ENCODE assay signal across 15 cellular contexts in genomic region chr20:57451356-57451755, GRCh38.
A peak's percentile ranks its signal among the peaks of the same experiment; 100 is the strongest.
DNase-seq lines count a peak whose midpoint lies in the region; ATAC-seq and TF ChIP-seq lines count a peak whose summit lies in the region.
"Had no signal": no experiment of that assay in that cellular context is flagged by ENCODE, and none has a peak within 500 bp of the region (broad histone marks: within the 10 kb centered on the region; RNA-seq: fewer than 3 reads in every experiment).

No MANE protein-coding gene starts in this region.

- H3K27me3 ChIP-seq in Loucy (ENCODE audit: insufficient read depth, low read length, poor library complexity, severe bottlenecking) (no peaks in the 10 kb centered on the region), rectal smooth muscle tissue (ENCODE audit: control insufficient read depth, insufficient read depth, low read length) (no peaks in the 10 kb centered on the region)

- ATAC-seq in effector memory CD8-positive, alpha-beta T cell (replicated peaks): no peak
- no peak for ATAC-seq in HG03025 (IDR thresholded peaks at IDR 0.05; ENCODE audit: low FRiP score, unreplicated experiment)

- no peaks in the 10 kb centered on the region for H3K9me2 ChIP-seq in Loucy (replicated peaks; ENCODE audit: low read depth, low read length)

- peaks cover 28% of the 10 kb centered on the region for H3K4me1 Mint-ChIP-seq in T-helper 2 cell treated with Interferon-gamma antibody and Interleukin-4, amounts not matched to agents 5 μg/mL and 100 μg/mL, for 36 hours (ENCODE audit: low read depth)
- H3K4me1 Mint-ChIP-seq in effector memory CD8-positive, alpha-beta T cell (ENCODE audit: low read depth in 2 of 2): peaks cover 26 to 34% of the 10 kb centered on the region in 2 donors

- peak overlapping the region; percentile 88 for H3K4me2 ChIP-seq in Loucy (ENCODE audit: low read depth, low read length, poor library complexity, severe bottlenecking)

- H4K20me1 ChIP-seq in Loucy (ENCODE audit: insufficient read depth, low read length, poor library complexity, severe bottlenecking): no peaks in the 10 kb centered on the region

- H3K4me1 ChIP-seq in Loucy (ENCODE audit: insufficient read depth, low read length, poor library complexity, severe bottlenecking) (peaks cover 54% of the 10 kb centered on the region), rectal smooth muscle tissue (ENCODE audit: control insufficient read depth, insufficient read depth, low read length) (peaks cover 20% of the 10 kb centered on the region)

- H3K36me3 Mint-ChIP-seq in T-helper 2 cell treated with Interferon-gamma antibody and Interleukin-4, amounts not matched to agents 5 μg/mL and 100 μg/mL, for 36 hours (ENCODE audit: low read depth): no peaks in the 10 kb centered on the region
- H3K36me3 Mint-ChIP-seq in effector memory CD8-positive, alpha-beta T cell (ENCODE audit: insufficient read depth): peaks cover 5% of the 10 kb centered on the region

- H3K4me3 ChIP-seq in Loucy (ENCODE audit: low read length, poor library complexity, severe bottlenecking): peak overlapping the region; percentile 59
- no peak overlapping the region for H3K4me3 ChIP-seq in rectal smooth muscle tissue (ENCODE audit: low read length)

- H3K9ac ChIP-seq in Loucy (ENCODE audit: low read depth, low read length, poor library complexity, severe bottlenecking) (peak overlapping the region; percentile 76), rectal smooth muscle tissue (ENCODE audit: low read length) (no peak overlapping the region)

- H3K9me3 ChIP-seq in Loucy (ENCODE audit: insufficient read depth, low read depth, low read length): no peaks in the 10 kb centered on the region

- H3K27me3 Mint-ChIP-seq in T-helper 2 cell treated with Interferon-gamma antibody and Interleukin-4, amounts not matched to agents 5 μg/mL and 100 μg/mL, for 36 hours (ENCODE audit: low read depth): peaks cover 30% of the 10 kb centered on the region
- H3K27me3 Mint-ChIP-seq in effector memory CD8-positive, alpha-beta T cell: no peaks in the 10 kb centered on the region

- H3K27ac Mint-ChIP-seq in T-helper 2 cell treated with Interferon-gamma antibody and Interleukin-4, amounts not matched to agents 5 μg/mL and 100 μg/mL, for 36 hours: no peak overlapping the region
- no peak overlapping the region for H3K27ac Mint-ChIP-seq in effector memory CD8-positive, alpha-beta T cell

- no peak overlapping the region for H2AFZ ChIP-seq in Loucy (ENCODE audit: low read length)

- no peak for TF ChIP-seq CTCF in Loucy (conservative IDR thresholded peaks at IDR 0.05; ENCODE audit: low read length)

- DNase-seq in T-helper 2 cell treated with Interferon-gamma antibody and Interleukin-4, amounts not matched to agents 5 μg/mL and 100 μg/mL, for 36 hours (ENCODE audit: low spot score): no peak
- DNase-seq in T-helper 2 cell (no peak), DMS53 treated with DMSO at 0.1 percent for 48 hours (lab: John Stamatoyannopoulos, UW; ENCODE audit: unreplicated experiment) (no peak), SKM-1 treated with dmso at 0.1 percent for 144 hours (lab: John Stamatoyannopoulos, UW; ENCODE audit: unreplicated experiment) (no peak)
- DNase-seq in effector memory CD8-positive, alpha-beta T cell: no peak
- DNase-seq: activated naive CD4-positive, alpha-beta T cell treated with Interleukin-2 at 50 U/mL for 16 hours; effector memory CD4-positive, alpha-beta T cell; left colon; NCI-H2081 treated with DMSO at 0.1 percent for 48 hours; NCI-H526 treated with DMSO at 0.1 percent for 48 hours; SW 1271 had no signal

- H3K79me2 ChIP-seq in Loucy (ENCODE audit: insufficient read depth, low read length): no peaks in the 10 kb centered on the region

- H3K36me3 ChIP-seq in Loucy (ENCODE audit: insufficient read depth, low read length) (no peaks in the 10 kb centered on the region), rectal smooth muscle tissue (ENCODE audit: control insufficient read depth, insufficient read depth, low read length) (no peaks in the 10 kb centered on the region)

- no peaks in the 10 kb centered on the region for H3K9me3 Mint-ChIP-seq in T-helper 2 cell treated with Interferon-gamma antibody and Interleukin-4, amounts not matched to agents 5 μg/mL and 100 μg/mL, for 36 hours
- H3K9me3 Mint-ChIP-seq in effector memory CD8-positive, alpha-beta T cell: no peaks in the 10 kb centered on the region

- H3K27ac ChIP-seq in rectal smooth muscle tissue (ENCODE audit: low read depth, low read length): peak overlapping the region; percentile 62
- H3K27ac ChIP-seq: 22Rv1 had no signal

- H3K4me3 Mint-ChIP-seq in T-helper 2 cell treated with Interferon-gamma antibody and Interleukin-4, amounts not matched to agents 5 μg/mL and 100 μg/mL, for 36 hours: peak overlapping the region; percentile 16
- H3K4me3 Mint-ChIP-seq in effector memory CD8-positive, alpha-beta T cell: peak overlapping the region; percentile 32 to 54

- H3F3A ChIP-seq in Loucy (ENCODE audit: low read depth): peaks cover 16% of the 10 kb centered on the region
